ENCODE assay signal across 36 cellular contexts in the genomic region with DNA sequence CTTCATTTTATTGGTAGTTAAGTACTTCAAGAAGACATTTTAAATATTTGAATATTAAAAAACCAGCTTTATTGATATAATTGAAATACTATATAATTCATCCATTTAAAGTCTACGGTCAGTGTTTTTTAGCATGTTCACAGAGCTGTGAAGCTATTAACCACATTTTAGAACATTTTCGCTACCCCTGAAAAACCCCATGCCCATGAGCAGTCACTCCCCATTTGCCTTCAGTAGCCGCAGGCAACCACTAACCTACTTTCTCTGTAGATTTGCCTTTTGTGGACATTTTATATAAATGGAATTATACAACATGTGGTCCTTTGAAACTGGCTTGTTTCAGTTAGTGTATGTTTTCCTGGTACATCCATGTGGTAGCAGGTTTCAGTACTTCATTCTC. TPM values are rescaled to one million over a fixed set of nuclear protein-coding genes. Genes with fewer than 3 reads are reported as not detected.
"Had no signal": no experiment of that assay in that cellular context is flagged by ENCODE, and none has a peak within 500 bp of the region (broad histone marks: within the 10 kb centered on the region; RNA-seq: fewer than 3 reads in every experiment).

No MANE protein-coding gene starts in this region.

- H3K4me1 Mint-ChIP-seq: activated CD4-positive, alpha-beta memory T cell treated with anti-CD3 and anti-CD28 coated beads, Interleukin-2, amount 10 ng/mL, durations not matched to agents 7 days and 5 days; activated naive CD8-positive, alpha-beta T cell treated with anti-CD3 and anti-CD28 coated beads for 36 hours; activated T-helper 17 cell treated with anti-CD3 and anti-CD28 coated beads, Interleukin-2, amount 50 U/mL, for 72 hours had no signal

- FAIRE-seq: K562, RCC 7860 had no signal

- H3K27ac ChIP-seq: brain microvascular endothelial cell, RWPE1, WERI-Rb-1 had no signal

- H3K27me3 Mint-ChIP-seq: activated naive CD8-positive, alpha-beta T cell treated with anti-CD3 and anti-CD28 coated beads for 36 hours had no signal

- H3K36me3 ChIP-seq: brain microvascular endothelial cell, WERI-Rb-1 had no signal

- H3K4me3 Mint-ChIP-seq: activated CD4-positive, alpha-beta memory T cell treated with anti-CD3 and anti-CD28 coated beads, Interleukin-2, amount 10 ng/mL, durations not matched to agents 7 days and 5 days; activated CD8-positive, alpha-beta memory T cell treated with anti-CD3 and anti-CD28 coated beads, Interleukin-2, amount 10 ng/mL, durations not matched to agents 7 days and 5 days; activated naive CD8-positive, alpha-beta T cell treated with anti-CD3 and anti-CD28 coated beads for 36 hours; activated T-helper 17 cell treated with anti-CD3 and anti-CD28 coated beads, Interleukin-2, amount 50 U/mL, for 72 hours; T-cell; T-helper 17 cell had no signal

- ATAC-seq: K562, T-helper 17 cell had no signal

- H3K27ac Mint-ChIP-seq: activated CD4-positive, alpha-beta memory T cell treated with anti-CD3 and anti-CD28 coated beads, Interleukin-2, amount 10 ng/mL, durations not matched to agents 7 days and 5 days; activated CD8-positive, alpha-beta memory T cell treated with anti-CD3 and anti-CD28 coated beads, Interleukin-2, amount 10 ng/mL, durations not matched to agents 7 days and 5 days; activated naive CD8-positive, alpha-beta T cell treated with anti-CD3 and anti-CD28 coated beads for 36 hours; activated T-cell treated with anti-CD3 and anti-CD28 coated beads, Interleukin-2, amount 50 U/mL, for 72 hours; activated T-helper 17 cell treated with anti-CD3 and anti-CD28 coated beads, Interleukin-2, amount 50 U/mL, for 72 hours; T-cell; T-helper 17 cell had no signal

- H3K4me3 ChIP-seq: K562 had no signal

- H3K36me3 Mint-ChIP-seq: activated CD8-positive, alpha-beta memory T cell treated with anti-CD3 and anti-CD28 coated beads, Interleukin-2, amount 10 ng/mL, durations not matched to agents 7 days and 5 days; activated naive CD8-positive, alpha-beta T cell treated with anti-CD3 and anti-CD28 coated beads for 36 hours; T-cell had no signal

- DNase-seq: activated CD4-positive, alpha-beta memory T cell treated with anti-CD3 and anti-CD28 coated beads, Interleukin-2, amount 10 ng/mL, durations not matched to agents 7 days and 5 days; activated CD4-positive, alpha-beta T cell treated with anti-CD3 and anti-CD28 coated beads for 1 hour; activated CD4-positive, alpha-beta T cell treated with anti-CD3 and anti-CD28 coated beads for 48 hours; activated CD4-positive, CD25-positive, alpha-beta regulatory T cell; activated CD8-positive, alpha-beta memory T cell treated with anti-CD3 and anti-CD28 coated beads for 24 hours; activated CD8-positive, alpha-beta memory T cell treated with anti-CD3 and anti-CD28 coated beads, Interleukin-2, amount 10 ng/mL, durations not matched to agents 7 days and 5 days; activated CD8-positive, alpha-beta memory T cell treated with anti-CD3 and anti-CD28 coated beads, Interleukin-2, amount 50 U/mL, for 48 hours; activated effector memory CD4-positive, alpha-beta T cell treated with anti-CD3 and anti-CD28 coated beads, Interleukin-2, amount 50 U/mL, for 16 hours; activated naive CD4-positive, alpha-beta T cell; activated naive CD4-positive, alpha-beta T cell treated with anti-CD3 and anti-CD28 coated beads, Interleukin-2, amount 50 U/mL, for 16 hours; activated naive CD8-positive, alpha-beta T cell treated with anti-CD3 and anti-CD28 coated beads for 36 hours; activated T-cell treated with anti-CD3 and anti-CD28 coated beads, Interleukin-2, amount 50 U/mL, for 1 hour; activated T-cell treated with anti-CD3 and anti-CD28 coated beads, Interleukin-2, amount 50 U/mL, for 72 hours; amniotic stem cell; aorta; brain microvascular endothelial cell; central memory CD4-positive, alpha-beta T cell; NCI-H1105; NCI-H1417 treated with DMSO at 0.1 percent for 48 hours; NCI-H187 treated with DMSO at 0.1 percent for 48 hours; NCI-H2081; NCI-H2171 treated with DMSO at 0.1 percent for 48 hours; NCI-H226; NCI-H446 treated with DMSO at 0.1 percent for 48 hours; NCI-H524 treated with DMSO at 0.1 percent for 48 hours; SIG-M5; T-cell; T-helper 17 cell; WERI-Rb-1 had no signal

- H3K27me3 ChIP-seq: brain microvascular endothelial cell had no signal

- H3K9me3 Mint-ChIP-seq: activated CD4-positive, alpha-beta memory T cell treated with anti-CD3 and anti-CD28 coated beads, Interleukin-2, amount 10 ng/mL, durations not matched to agents 7 days and 5 days; activated naive CD8-positive, alpha-beta T cell treated with anti-CD3 and anti-CD28 coated beads for 36 hours; activated T-cell treated with anti-CD3 and anti-CD28 coated beads, Interleukin-2, amount 50 U/mL, for 72 hours; activated T-helper 17 cell treated with anti-CD3 and anti-CD28 coated beads, Interleukin-2, amount 50 U/mL, for 72 hours; T-cell had no signal

RNA-seq across cellular contexts. Expression of gene GPR171, which starts 55.7 kb away (rescaled TPM):
- total RNA-seq: K562, M059J, PC-3, SK-MEL-5 had no signal
- polyA plus RNA-seq: K562 had no signal
